Comparison of ENCODE assay signal across 8 cellular contexts in the genomic region with DNA sequence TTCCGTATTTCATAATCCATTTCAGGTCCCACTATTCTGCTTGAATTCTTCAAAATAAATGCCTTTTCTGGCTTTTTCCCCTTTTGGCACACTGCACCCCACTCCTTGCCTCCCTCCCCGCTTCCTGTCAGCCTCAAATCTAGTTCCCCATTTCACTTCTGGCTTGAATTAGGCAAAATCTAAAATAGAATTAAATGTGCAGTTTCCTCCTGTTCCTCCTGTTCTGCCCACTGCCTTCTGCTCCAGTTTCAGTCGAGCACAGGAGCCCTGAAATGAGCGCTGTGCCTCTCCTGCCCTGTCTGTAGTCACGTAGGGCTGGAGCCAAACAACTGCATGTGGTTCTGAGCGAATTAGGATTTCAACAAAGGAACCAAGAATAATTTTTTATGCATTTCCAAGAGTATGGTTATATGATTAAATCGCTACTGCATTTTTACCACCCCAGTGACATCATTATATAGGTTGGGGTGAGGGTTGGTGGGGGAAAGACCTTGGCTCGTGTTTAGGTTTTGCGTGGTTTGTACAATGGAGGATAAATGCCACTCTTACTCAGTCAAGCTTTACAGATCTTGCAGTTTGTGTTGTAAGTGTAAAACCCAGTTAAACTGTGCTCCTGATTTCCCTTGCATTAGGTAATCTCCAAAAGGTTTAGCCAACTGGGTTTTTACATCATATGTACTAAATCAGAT.
DNase-seq lines count a peak whose midpoint lies in the region; ATAC-seq lines count a peak whose summit lies in the region.

No MANE protein-coding gene starts in this region.

- H3K36me3 Mint-ChIP-seq in T-helper 2 cell treated with Interferon-gamma antibody and Interleukin-4, amounts not matched to agents 5 μg/mL and 100 μg/mL, for 36 hours (ENCODE audit: low read depth), result peaks cover 61% of the 10 kb centered on the region

- no peaks in the 10 kb centered on the region for H3K27me3 Mint-ChIP-seq in T-helper 2 cell treated with Interferon-gamma antibody and Interleukin-4, amounts not matched to agents 5 μg/mL and 100 μg/mL, for 36 hours (ENCODE audit: low read depth)

- H3K9me3 Mint-ChIP-seq in T-helper 2 cell treated with Interferon-gamma antibody and Interleukin-4, amounts not matched to agents 5 μg/mL and 100 μg/mL, for 36 hours, result peaks cover 6% of the 10 kb centered on the region

- H3K4me3 Mint-ChIP-seq in T-helper 2 cell treated with Interferon-gamma antibody and Interleukin-4, amounts not matched to agents 5 μg/mL and 100 μg/mL, for 36 hours, result peak overlapping the region; percentile 81

- H3K4me1 Mint-ChIP-seq in T-helper 2 cell treated with Interferon-gamma antibody and Interleukin-4, amounts not matched to agents 5 μg/mL and 100 μg/mL, for 36 hours (ENCODE audit: low read depth), result peaks cover 44% of the 10 kb centered on the region

- DNase-seq in T-helper 2 cell treated with Interferon-gamma antibody and Interleukin-4, amounts not matched to agents 5 μg/mL and 100 μg/mL, for 36 hours (ENCODE audit: low spot score), result peak; percentile 22
- peak; percentile 25 for DNase-seq in fibroblast of peridontal ligament (ENCODE audit: extremely low read depth)
- DNase-seq in cerebellum (ENCODE audit: low spot score), result no peak
- DNase-seq in NCI-H2227 (lab: John Stamatoyannopoulos, UW; ENCODE audit: unreplicated experiment), result no peak
- DNase-seq in NCI-H1436 (lab: John Stamatoyannopoulos, UW), result no peak

- ATAC-seq in GM18498 (IDR thresholded peaks at IDR 0.05; ENCODE audit: unreplicated experiment), result peak; percentile 50
- ATAC-seq in HG02852 (IDR thresholded peaks at IDR 0.05; ENCODE audit: unreplicated experiment), result no peak

- peak overlapping the region; percentile 91 for H3K27ac Mint-ChIP-seq in T-helper 2 cell treated with Interferon-gamma antibody and Interleukin-4, amounts not matched to agents 5 μg/mL and 100 μg/mL, for 36 hours

- H3K4me3 ChIP-seq in skin epidermis, result no peak overlapping the region

- peak overlapping the region in 19 of 21 experiments; percentile 2 to 87 (median 52) for H3K27ac ChIP-seq in skin epidermis

Comparison
In these comparisons a context has a peak if more than half of its experiments do, and no peak if none do; other contexts are left out.
1. DNase-seq: peak in T-helper 2 cell treated with Interferon-gamma antibody and Interleukin-4, amounts not matched to agents 5 μg/mL and 100 μg/mL, for 36 hours (single experiment) and fibroblast of peridontal ligament (single experiment); none in cerebellum (single experiment), NCI-H2227 (single experiment) and NCI-H1436 (single experiment).